ENCODE assay signal across 9 cellular contexts in the genomic region with DNA sequence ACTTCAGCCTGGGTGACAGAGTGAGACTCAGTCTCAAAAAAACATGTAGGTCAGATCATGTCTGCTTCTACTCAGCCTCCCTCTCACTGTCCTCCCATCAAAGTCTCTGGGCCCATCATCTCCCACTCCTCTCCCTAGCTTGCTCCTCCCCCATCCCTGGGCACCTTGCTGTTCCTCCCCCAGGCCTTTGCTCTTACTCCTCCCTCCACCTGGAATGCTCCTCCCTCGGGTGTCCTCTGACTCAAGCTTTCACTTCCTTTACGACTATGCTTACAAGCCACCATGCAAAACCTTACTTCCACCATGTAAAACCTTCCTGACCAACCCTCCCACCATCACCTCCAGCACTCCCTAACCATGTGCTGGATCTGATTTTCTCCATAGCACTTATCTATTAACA. TPM values are rescaled to one million over a fixed set of nuclear protein-coding genes. Genes with fewer than 3 reads are reported as not detected.
DNase-seq lines count a peak whose midpoint lies in the region; ATAC-seq and TF ChIP-seq lines count a peak whose summit lies in the region.
"Had no signal": no experiment of that assay in that cellular context is flagged by ENCODE, and none has a peak within 500 bp of the region (broad histone marks: within the 10 kb centered on the region; RNA-seq: fewer than 3 reads in every experiment).

No MANE protein-coding gene starts in this region.

- H3K4me3 ChIP-seq in GM12864 (ENCODE audit: low read depth, low read length) = no peak overlapping the region
- H3K4me3 ChIP-seq in esophagus muscularis mucosa = no peak overlapping the region

- H3K9me3 ChIP-seq in esophagus muscularis mucosa = no peaks in the 10 kb centered on the region
- H3K9me3 ChIP-seq: neutrophil had no signal

- DNase-seq in GM12864 (ENCODE audit: low read depth) = peak; percentile 44
- no peak for DNase-seq in esophagus muscularis mucosa (ENCODE audit: extremely low spot score)
- no peak for DNase-seq in NCI-H526 treated with DMSO at 0.1 percent for 48 hours (lab: John Stamatoyannopoulos, UW)
- DNase-seq in cortex of kidney (lab: John Stamatoyannopoulos, UW) = no peak
- DNase-seq in activated CD8-positive, alpha-beta memory T cell treated with anti-CD3 and anti-CD28 coated beads for 24 hours = no peak
- DNase-seq in DMS79 treated with DMSO at 0.1 percent for 48 hours (lab: John Stamatoyannopoulos, UW) = no peak

- WGBS in esophagus muscularis mucosa = 69% methylated on average over 2 of the region's 2 CpGs

- peak; percentile 88 for ATAC-seq in GM21390 (IDR thresholded peaks at IDR 0.05; ENCODE audit: unreplicated experiment)
- ATAC-seq in HG03469 (IDR thresholded peaks at IDR 0.05; ENCODE audit: unreplicated experiment) = peak; percentile 92

- intact Hi-C loops in esophagus muscularis mucosa (cut with DNase I) = no loop called here

- H3K4me1 ChIP-seq in esophagus muscularis mucosa = peaks cover 8 to 14% (median 11%) of the 10 kb centered on the region in 4 donors

- no peaks in the 10 kb centered on the region for H3K27me3 ChIP-seq in esophagus muscularis mucosa
- H3K27me3 ChIP-seq: neutrophil had no signal

- TF ChIP-seq EP300 in esophagus muscularis mucosa (IDR thresholded peaks at IDR 0.05) = no peak

- peak overlapping the region; percentile 18 to 50 (median 33) for H3K27ac ChIP-seq in esophagus muscularis mucosa (replicated peaks in 1 of 4)
- H3K27ac ChIP-seq: neutrophil had no signal

- H3K36me3 ChIP-seq in esophagus muscularis mucosa = peaks cover 14 to 93% (median 77%) of the 10 kb centered on the region in 4 donors

- no peak for TF ChIP-seq POLR2A in esophagus muscularis mucosa (IDR thresholded peaks at IDR 0.05; ENCODE audit: low read depth)

- TF ChIP-seq CTCF in GM12864 (IDR thresholded peaks at IDR 0.05; ENCODE audit: low read depth, low read length, missing control alignments) = no peak
- no peak for TF ChIP-seq CTCF in esophagus muscularis mucosa (IDR thresholded peaks at IDR 0.05)

RNA-seq across cellular contexts. Expression of gene MTMR12, which starts 51.5 kb away (rescaled TPM):
- total RNA-seq in esophagus muscularis mucosa = 10 to 100 TPM; 49.9 to 94.0 (median 63.8) TPM
